Comparison of ENCODE assay signal across 8 cellular contexts in the genomic region with DNA sequence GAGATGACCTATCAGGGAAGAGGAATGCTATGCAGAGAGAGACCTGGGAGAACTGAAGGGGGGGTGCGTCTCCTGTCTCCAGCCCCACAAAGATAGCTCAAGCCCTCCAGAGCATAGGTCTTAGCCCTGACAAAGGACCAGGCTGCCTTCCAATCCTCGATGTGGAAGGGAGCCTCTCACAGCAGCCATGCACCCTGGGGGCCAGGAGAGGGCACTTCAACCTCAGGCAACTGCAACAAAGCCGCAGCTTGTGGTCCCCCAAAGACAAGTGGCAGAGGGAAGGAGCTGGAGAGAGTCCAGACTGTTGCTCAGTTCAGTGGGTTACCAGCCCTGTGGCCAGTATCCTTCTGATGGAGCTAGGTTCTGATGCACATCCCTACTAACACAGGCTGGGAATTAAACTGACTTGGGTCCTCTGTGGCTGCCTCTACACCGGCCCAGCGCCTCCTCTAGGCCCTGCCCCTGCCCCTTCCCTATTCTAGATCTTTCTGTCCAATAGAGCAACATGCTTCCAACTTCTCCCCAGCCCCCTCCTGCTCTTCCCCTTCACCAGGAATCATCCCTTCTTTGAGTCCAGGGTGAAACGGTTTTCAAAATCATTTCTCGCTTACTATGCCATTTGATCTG.
DNase-seq lines count a peak whose midpoint lies in the region; ATAC-seq and TF ChIP-seq lines count a peak whose summit lies in the region.

No MANE protein-coding gene starts in this region.

- H3K4me3 Mint-ChIP-seq in brain = no peak overlapping the region
- H3K4me3 Mint-ChIP-seq in stimulated activated memory B cell treated with anti-CD40 and anti-IgM and Interleukin-4, amounts not matched to agents 10 μg/mL and 1 μg/mL and 100 μg/mL, for 72 hours = no peak overlapping the region

- DNase-seq in HK-2 (ENCODE audit: unreplicated experiment) (peak; percentile 42), NCI-H774 (lab: John Stamatoyannopoulos, UW) (peak; percentile 84), iris pigment epithelial cell (ENCODE audit: low read depth) (peak; percentile 53)

- H3K4me1 Mint-ChIP-seq in brain = peaks cover 31% of the 10 kb centered on the region
- H3K4me1 Mint-ChIP-seq in stimulated activated memory B cell treated with anti-CD40 and anti-IgM and Interleukin-4, amounts not matched to agents 10 μg/mL and 1 μg/mL and 100 μg/mL, for 72 hours = peaks cover 7% of the 10 kb centered on the region

- H3K27ac Mint-ChIP-seq in brain = peak overlapping the region in 1 of 5 experiments; percentile 84
- no peak overlapping the region for H3K27ac Mint-ChIP-seq in stimulated activated memory B cell treated with anti-CD40 and anti-IgM and Interleukin-4, amounts not matched to agents 10 μg/mL and 1 μg/mL and 100 μg/mL, for 72 hours

- H3K9me3 Mint-ChIP-seq in brain = no peaks in the 10 kb centered on the region
- H3K9me3 Mint-ChIP-seq in stimulated activated memory B cell treated with anti-CD40 and anti-IgM and Interleukin-4, amounts not matched to agents 10 μg/mL and 1 μg/mL and 100 μg/mL, for 72 hours = no peaks in the 10 kb centered on the region

- H3K27ac ChIP-seq in C4-2B = no peak overlapping the region

- peak; percentile 76 for TF ChIP-seq CTCF in C4-2B (conservative IDR thresholded peaks at IDR 0.05)
- TF ChIP-seq CTCF in brain (conservative IDR thresholded peaks at IDR 0.05) = peak; percentile 94

- H3K36me3 Mint-ChIP-seq in brain = no peaks in the 10 kb centered on the region
- no peaks in the 10 kb centered on the region for H3K36me3 Mint-ChIP-seq in stimulated activated memory B cell treated with anti-CD40 and anti-IgM and Interleukin-4, amounts not matched to agents 10 μg/mL and 1 μg/mL and 100 μg/mL, for 72 hours

- ATAC-seq in GM18870 (IDR thresholded peaks at IDR 0.05; ENCODE audit: unreplicated experiment) (peak; percentile 70), HG03039 (IDR thresholded peaks at IDR 0.05; ENCODE audit: unreplicated experiment) (no peak)
- ATAC-seq in stimulated activated memory B cell treated with anti-CD40 and anti-IgM and Interleukin-4, amounts not matched to agents 10 μg/mL and 1 μg/mL and 100 μg/mL, for 72 hours = peak; percentile 57

- H3K27me3 Mint-ChIP-seq in brain = peaks cover 25% of the 10 kb centered on the region
- H3K27me3 Mint-ChIP-seq in stimulated activated memory B cell treated with anti-CD40 and anti-IgM and Interleukin-4, amounts not matched to agents 10 μg/mL and 1 μg/mL and 100 μg/mL, for 72 hours = no peaks in the 10 kb centered on the region
